ENCODE assay signal across 21 cellular contexts in the genomic region with DNA sequence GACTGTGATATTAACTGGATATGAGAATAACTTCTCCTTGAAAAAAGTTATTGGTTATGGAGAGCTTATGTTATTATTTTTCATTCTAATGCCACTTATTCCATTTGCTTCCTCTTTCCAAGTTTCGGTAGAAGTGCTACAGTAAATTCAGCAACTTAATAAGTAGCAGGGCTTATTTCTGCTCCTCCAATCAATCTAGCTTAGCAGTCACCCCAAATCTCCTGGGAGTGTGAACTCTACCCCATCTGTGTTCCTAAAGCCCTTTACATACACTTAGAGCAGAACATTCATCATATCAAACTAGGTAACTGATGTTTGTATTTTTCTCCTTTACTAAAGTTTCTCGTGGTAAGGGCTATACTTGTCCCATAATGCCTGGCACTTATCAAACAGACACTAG. TPM values are rescaled to one million over a fixed set of nuclear protein-coding genes. Genes with fewer than 3 reads are reported as not detected.
DNase-seq lines count a peak whose midpoint lies in the region; ATAC-seq, FAIRE-seq and TF ChIP-seq lines count a peak whose summit lies in the region.
"Had no signal": no experiment of that assay in that cellular context is flagged by ENCODE, and none has a peak within 500 bp of the region (broad histone marks: within the 10 kb centered on the region; RNA-seq: fewer than 3 reads in every experiment).

No MANE protein-coding gene starts in this region.

- ATAC-seq in Right ventricle myocardium inferior, result no peak
- ATAC-seq: left colon, psoas muscle had no signal

- H3K36me3 Mint-ChIP-seq in activated CD4-positive, alpha-beta T cell treated with anti-CD3 and anti-CD28 coated beads, Interleukin-2, amount 10 ng/mL, durations not matched to agents 24 days and 14 days (ENCODE audit: low read depth), result peaks cover 7% of the 10 kb centered on the region
- peaks cover 4% of the 10 kb centered on the region for H3K36me3 Mint-ChIP-seq in astrocyte (ENCODE audit: low read depth, unreplicated experiment)

- H3K9me3 ChIP-seq in astrocyte (ENCODE audit: insufficient read depth, low read depth, low read length) (no peaks in the 10 kb centered on the region), smooth muscle cell (replicated peaks; ENCODE audit: low read depth) (no peaks in the 10 kb centered on the region)
- H3K9me3 ChIP-seq: MG63, psoas muscle had no signal

- no peak for DNase-seq in activated CD4-positive, alpha-beta T cell treated with anti-CD3 and anti-CD28 coated beads, Interleukin-2, amount 10 ng/mL, durations not matched to agents 24 days and 14 days
- DNase-seq in activated CD4-positive, alpha-beta T cell treated with anti-CD3 and anti-CD28 coated beads, Interleukin-2, amount 50 U/mL, for 48 hours, result no peak
- DNase-seq in NAMALWA (ENCODE audit: low spot score), result peak; percentile 38
- no peak for DNase-seq in astrocyte (ENCODE audit: low read depth)
- no peak for DNase-seq in smooth muscle cell (lab: John Stamatoyannopoulos, UW; ENCODE audit: unreplicated experiment)
- no peak for DNase-seq in stimulated activated CD4-positive, alpha-beta T cell treated with anti-CD3 and anti-CD28 coated beads, Interleukin-12 subunit alpha, Interleukin-12 subunit beta, amount 100 ng/mL, for 4 hours
- DNase-seq in inferior parietal cortex (ENCODE audit: extremely low spot score), result no peak
- no peak for DNase-seq in Right ventricle myocardium inferior (ENCODE audit: missing footprints)
- DNase-seq: activated CD4-positive, alpha-beta memory T cell treated with anti-CD3 and anti-CD28 coated beads for 36 hours; activated CD4-positive, CD25-positive, alpha-beta regulatory T cell; activated CD8-positive, alpha-beta memory T cell treated with anti-CD3 and anti-CD28 coated beads, Interleukin-2, amount 50 U/mL, for 48 hours; activated effector memory CD4-positive, alpha-beta T cell treated with anti-CD3 and anti-CD28 coated beads, Interleukin-2, amount 50 U/mL, for 16 hours; C1 segment of cervical spinal cord; effector CD4-positive, alpha-beta T cell; left colon; MG63; NCI-H510A treated with DMSO at 0.1 percent for 48 hours; psoas muscle; stimulated activated CD4-positive, alpha-beta T cell treated with anti-CD3 and anti-CD28 coated beads, Interleukin-1b, Interleukin-23, amount 100 ng/mL, for 48 hours had no signal

- H3K4me1 Mint-ChIP-seq in activated CD4-positive, alpha-beta T cell treated with anti-CD3 and anti-CD28 coated beads, Interleukin-2, amount 10 ng/mL, durations not matched to agents 24 days and 14 days, result peaks cover 9% of the 10 kb centered on the region
- H3K4me1 Mint-ChIP-seq in astrocyte (ENCODE audit: low read depth, unreplicated experiment), result peaks cover 35% of the 10 kb centered on the region

- H3K9ac ChIP-seq in astrocyte (ENCODE audit: low read length), result peak overlapping the region; percentile 46
- H3K9ac ChIP-seq in smooth muscle cell (ENCODE audit: low read depth), result no peak overlapping the region

- TF ChIP-seq CTCF in astrocyte (IDR thresholded peaks at IDR 0.05; ENCODE audit: insufficient read depth, low read depth, low read length) (no peak), smooth muscle cell (IDR thresholded peaks at IDR 0.05; ENCODE audit: borderline replicate concordance, insufficient read depth, poor library complexity, severe bottlenecking) (no peak)

- peak overlapping the region; percentile 36 for H3K27ac Mint-ChIP-seq in activated CD4-positive, alpha-beta T cell treated with anti-CD3 and anti-CD28 coated beads, Interleukin-2, amount 10 ng/mL, durations not matched to agents 24 days and 14 days
- H3K27ac Mint-ChIP-seq in astrocyte (ENCODE audit: unreplicated experiment), result peak overlapping the region; percentile 95
- H3K27ac Mint-ChIP-seq: activated CD4-positive, alpha-beta memory T cell treated with anti-CD3 and anti-CD28 coated beads for 36 hours; memory B cell had no signal

- WGBS in smooth muscle cell (ENCODE audit: low lambda C conversion rate), result 94% methylated on average over 2 of the region's 2 CpGs

- H2AFZ ChIP-seq in astrocyte (ENCODE audit: low read depth, low read length) (no peak overlapping the region), smooth muscle cell (ENCODE audit: low read depth) (no peak overlapping the region)

- no peaks in the 10 kb centered on the region for H3K9me3 Mint-ChIP-seq in activated CD4-positive, alpha-beta T cell treated with anti-CD3 and anti-CD28 coated beads, Interleukin-2, amount 10 ng/mL, durations not matched to agents 24 days and 14 days
- no peaks in the 10 kb centered on the region for H3K9me3 Mint-ChIP-seq in astrocyte (ENCODE audit: unreplicated experiment)
- H3K9me3 Mint-ChIP-seq: activated CD4-positive, alpha-beta memory T cell treated with anti-CD3 and anti-CD28 coated beads for 36 hours; memory B cell had no signal

- H3K4me2 ChIP-seq in astrocyte (ENCODE audit: low read length) (peak overlapping the region; percentile 80), smooth muscle cell (peak overlapping the region; percentile 8)

- H3K27me3 Mint-ChIP-seq in activated CD4-positive, alpha-beta T cell treated with anti-CD3 and anti-CD28 coated beads, Interleukin-2, amount 10 ng/mL, durations not matched to agents 24 days and 14 days, result no peaks in the 10 kb centered on the region
- no peaks in the 10 kb centered on the region for H3K27me3 Mint-ChIP-seq in astrocyte (ENCODE audit: low read depth, unreplicated experiment)
- H3K27me3 Mint-ChIP-seq: activated CD4-positive, alpha-beta memory T cell treated with anti-CD3 and anti-CD28 coated beads for 36 hours; memory B cell had no signal

- no peaks in the 10 kb centered on the region for H3F3A ChIP-seq in smooth muscle cell (ENCODE audit: low read depth)

- intact Hi-C loops in activated CD4-positive, alpha-beta T cell treated with anti-CD3 and anti-CD28 coated beads, Interleukin-2, amount 10 ng/mL, durations not matched to agents 24 days and 14 days (cut with micrococcal nuclease), result no loop called here
- intact Hi-C loops in Right ventricle myocardium inferior (cut with DNase I), result no loop called here

- FAIRE-seq in astrocyte (lab: Jason Lieb, UNC), result no peak
- FAIRE-seq: urothelium cell line had no signal

- H3K79me2 ChIP-seq in astrocyte (ENCODE audit: insufficient read depth, low read length) (peaks cover 34% of the 10 kb centered on the region), smooth muscle cell (ENCODE audit: low read depth) (peaks cover 57% of the 10 kb centered on the region)

- H3K27ac ChIP-seq in astrocyte (ENCODE audit: low read depth, low read length), result peak overlapping the region; percentile 81
- peak overlapping the region; percentile 19 for H3K27ac ChIP-seq in smooth muscle cell (ENCODE audit: low read depth)
- H3K27ac ChIP-seq: psoas muscle had no signal

- peaks cover 19% of the 10 kb centered on the region for H3K4me1 ChIP-seq in astrocyte (ENCODE audit: insufficient read depth, low read length)
- peaks cover 5% of the 10 kb centered on the region for H3K4me1 ChIP-seq in smooth muscle cell (ENCODE audit: low read depth)
- H3K4me1 ChIP-seq: psoas muscle had no signal

- H3K4me3 ChIP-seq in astrocyte (ENCODE audit: insufficient read depth, low read depth, low read length) (peak overlapping the region; percentile 24), smooth muscle cell (no peak overlapping the region)
- H3K4me3 ChIP-seq: MG63, psoas muscle had no signal

- H3K36me3 ChIP-seq in astrocyte (ENCODE audit: insufficient read depth, low read length), result peaks cover 5% of the 10 kb centered on the region
- no peaks in the 10 kb centered on the region for H3K36me3 ChIP-seq in smooth muscle cell (ENCODE audit: low read depth)
- H3K36me3 ChIP-seq: MG63 had no signal

- no peaks in the 10 kb centered on the region for H3K27me3 ChIP-seq in astrocyte (ENCODE audit: insufficient read depth, low read length)
- no peaks in the 10 kb centered on the region for H3K27me3 ChIP-seq in smooth muscle cell (ENCODE audit: low read depth)
- H3K27me3 ChIP-seq: MG63 had no signal

- H3K4me3 Mint-ChIP-seq in activated CD4-positive, alpha-beta T cell treated with anti-CD3 and anti-CD28 coated beads, Interleukin-2, amount 10 ng/mL, durations not matched to agents 24 days and 14 days, result no peak overlapping the region
- peak overlapping the region; percentile 36 for H3K4me3 Mint-ChIP-seq in astrocyte (ENCODE audit: unreplicated experiment)
- H3K4me3 Mint-ChIP-seq: activated CD4-positive, alpha-beta memory T cell treated with anti-CD3 and anti-CD28 coated beads for 36 hours; memory B cell had no signal

- H4K20me1 ChIP-seq in astrocyte (ENCODE audit: insufficient read depth, low read length), result peaks cover 9% of the 10 kb centered on the region
- H4K20me1 ChIP-seq in smooth muscle cell (ENCODE audit: low read depth), result peaks cover 45% of the 10 kb centered on the region

RNA-seq across cellular contexts. Expression of gene ARL3, which starts 8.7 kb away (rescaled TPM):
- 6.3 and 6.4 TPM in 2 replicates for total RNA-seq in activated CD4-positive, alpha-beta T cell treated with anti-CD3 and anti-CD28 coated beads, Interleukin-2, amount 10 ng/mL, durations not matched to agents 24 days and 14 days
- total RNA-seq in astrocyte (16.6 and 18.2 TPM in 2 replicates), smooth muscle cell (12.7 and 14.1 TPM in 2 replicates), Right ventricle myocardium inferior (15.4 TPM)
- 30.2 and 31.0 TPM in 2 replicates for polyA plus RNA-seq in smooth muscle cell

RNA-seq across cellular contexts. Expression of gene SFXN2, which starts 8.9 kb away (rescaled TPM):
- total RNA-seq in activated CD4-positive, alpha-beta T cell treated with anti-CD3 and anti-CD28 coated beads, Interleukin-2, amount 10 ng/mL, durations not matched to agents 24 days and 14 days, result 38.7 TPM in 2 replicates
- 8.4 and 9.1 TPM in 2 replicates for total RNA-seq in astrocyte
- 2.6 and 2.9 TPM in 2 replicates for total RNA-seq in smooth muscle cell
- polyA plus RNA-seq in smooth muscle cell, result 1.7 and 2.0 TPM in 2 replicates
- 0.68 TPM for total RNA-seq in Right ventricle myocardium inferior

RNA-seq across cellular contexts. Expression of gene WBP1L, which starts 38.2 kb away (rescaled TPM):
- 15.6 and 15.8 TPM in 2 replicates for total RNA-seq in activated CD4-positive, alpha-beta T cell treated with anti-CD3 and anti-CD28 coated beads, Interleukin-2, amount 10 ng/mL, durations not matched to agents 24 days and 14 days
- 73.6 and 75.7 TPM in 2 replicates for total RNA-seq in astrocyte
- total RNA-seq in smooth muscle cell, result 33.9 and 45.3 TPM in 2 replicates
- polyA plus RNA-seq in smooth muscle cell, result 18.0 and 18.2 TPM in 2 replicates
- total RNA-seq in Right ventricle myocardium inferior, result 25.9 TPM
